In genomic region chr9:110049699-110050450, GRCh38 we compare ENCODE assay signal across 8 cellular contexts.
DNase-seq lines count a peak whose midpoint lies in the region; ATAC-seq and TF ChIP-seq lines count a peak whose summit lies in the region.

No MANE protein-coding gene starts in this region.

- no peak overlapping the region for H3K27ac ChIP-seq in CD8-positive, alpha-beta T cell (ENCODE audit: low read depth, low read length)

- no peak for ATAC-seq in CD8-positive, alpha-beta T cell
- no peak for ATAC-seq in GM18498 (IDR thresholded peaks at IDR 0.05; ENCODE audit: unreplicated experiment)

- TF ChIP-seq POLR2A in Raji (IDR thresholded peaks at IDR 0.05; ENCODE audit: insufficient read depth, low read depth, low read length) (0 out of 2 replicates have a peak, but pooled peaks have one; percentile 10), lower leg skin (IDR thresholded peaks at IDR 0.05) (no peak)

- H3K36me3 ChIP-seq in CD8-positive, alpha-beta T cell (ENCODE audit: insufficient read depth, low read length): no peaks in the 10 kb centered on the region

- POLR2A ChIA-PET in CD8-positive, alpha-beta T cell (lab: Charles Lee): no interaction called here

- peak overlapping the region; percentile 74 for H3K4me3 Mint-ChIP-seq in CD8-positive, alpha-beta T cell
- H3K4me3 Mint-ChIP-seq in chondrocyte (ENCODE audit: unreplicated experiment): peak overlapping the region; percentile 98
- H3K4me3 Mint-ChIP-seq in stimulated activated naive CD8-positive, alpha-beta T cell treated with anti-CD3 and anti-CD28 coated beads, Interleukin-15, Interleukin-2, amounts not matched to agents 100 ng/mL and 50 ng/mL, for 24 hours: peak overlapping the region; percentile 90

- no peaks in the 10 kb centered on the region for H3K27me3 ChIP-seq in CD8-positive, alpha-beta T cell (ENCODE audit: insufficient read depth, low read length)

- CTCF ChIA-PET in CD8-positive, alpha-beta T cell (lab: Charles Lee): interaction anchor here (1.1 to 1.2 kb wide), 2 partner anchors 8 to 147 kb away, joined by 5 to 6 read pairs; no protein-coding TSS in a partner anchor

- TF ChIP-seq CTCF in CD8-positive, alpha-beta T cell (IDR thresholded peaks at IDR 0.05): no peak
- TF ChIP-seq CTCF in chondrocyte (IDR thresholded peaks at IDR 0.05): no peak
- TF ChIP-seq CTCF in lower leg skin (IDR thresholded peaks at IDR 0.05): no peak

- peaks cover 3% of the 10 kb centered on the region for H3K36me3 Mint-ChIP-seq in CD8-positive, alpha-beta T cell
- H3K36me3 Mint-ChIP-seq in chondrocyte (ENCODE audit: low read depth): no peaks in the 10 kb centered on the region
- peaks cover 3% of the 10 kb centered on the region for H3K36me3 Mint-ChIP-seq in stimulated activated naive CD8-positive, alpha-beta T cell treated with anti-CD3 and anti-CD28 coated beads, Interleukin-15, Interleukin-2, amounts not matched to agents 100 ng/mL and 50 ng/mL, for 24 hours (ENCODE audit: low read depth)

- intact Hi-C loops in CD8-positive, alpha-beta T cell (cut with DNase I, micrococcal nuclease): loop anchor here (5.0 to 10.0 kb wide), 2 partner anchors 83 to 1035 kb away; partner anchors contain the start of gene CTNNAL1 (in 1 of the 2)
- intact Hi-C loops in lower leg skin (cut with DNase I; ENCODE audit: low total_unique reads): no loop called here

- no peak overlapping the region for H3K27ac Mint-ChIP-seq in CD8-positive, alpha-beta T cell
- H3K27ac Mint-ChIP-seq in chondrocyte (ENCODE audit: unreplicated experiment): peak overlapping the region; percentile 94
- peak overlapping the region; percentile 26 for H3K27ac Mint-ChIP-seq in stimulated activated naive CD8-positive, alpha-beta T cell treated with anti-CD3 and anti-CD28 coated beads, Interleukin-15, Interleukin-2, amounts not matched to agents 100 ng/mL and 50 ng/mL, for 24 hours

- no peaks in the 10 kb centered on the region for H3K9me3 Mint-ChIP-seq in CD8-positive, alpha-beta T cell
- no peaks in the 10 kb centered on the region for H3K9me3 Mint-ChIP-seq in chondrocyte (ENCODE audit: low read depth)
- H3K9me3 Mint-ChIP-seq in stimulated activated naive CD8-positive, alpha-beta T cell treated with anti-CD3 and anti-CD28 coated beads, Interleukin-15, Interleukin-2, amounts not matched to agents 100 ng/mL and 50 ng/mL, for 24 hours: no peaks in the 10 kb centered on the region

- WGBS in lower leg skin, 2 donors: 6 to 10% methylated on average over 26 of the region's 26 CpGs

- peaks cover 15% of the 10 kb centered on the region for H3K4me1 ChIP-seq in CD8-positive, alpha-beta T cell (ENCODE audit: insufficient read depth, low read length)

- peaks cover 28% of the 10 kb centered on the region for H3K27me3 Mint-ChIP-seq in CD8-positive, alpha-beta T cell (ENCODE audit: low read depth)
- H3K27me3 Mint-ChIP-seq in chondrocyte (ENCODE audit: low read depth): no peaks in the 10 kb centered on the region
- H3K27me3 Mint-ChIP-seq in stimulated activated naive CD8-positive, alpha-beta T cell treated with anti-CD3 and anti-CD28 coated beads, Interleukin-15, Interleukin-2, amounts not matched to agents 100 ng/mL and 50 ng/mL, for 24 hours: peaks cover 38% of the 10 kb centered on the region

- H3K4me1 Mint-ChIP-seq in CD8-positive, alpha-beta T cell (ENCODE audit: low read depth): peaks cover 31% of the 10 kb centered on the region
- peaks cover 46% of the 10 kb centered on the region for H3K4me1 Mint-ChIP-seq in chondrocyte (ENCODE audit: low read depth)
- H3K4me1 Mint-ChIP-seq in stimulated activated naive CD8-positive, alpha-beta T cell treated with anti-CD3 and anti-CD28 coated beads, Interleukin-15, Interleukin-2, amounts not matched to agents 100 ng/mL and 50 ng/mL, for 24 hours (ENCODE audit: low read depth): peaks cover 50% of the 10 kb centered on the region

- peak overlapping the region; percentile 38 for H3K4me3 ChIP-seq in CD8-positive, alpha-beta T cell (ENCODE audit: low read depth, low read length)
- H3K4me3 ChIP-seq in lower leg skin (ENCODE audit: low read depth, poor library complexity, severe bottlenecking): peak overlapping the region; percentile 92

- no peak for DNase-seq in CD8-positive, alpha-beta T cell
- DNase-seq in HCEC 1CT: peak; percentile 42
- DNase-seq in chondrocyte (ENCODE audit: low spot score): peak; percentile 87
- peak in 1 of 2 donors; percentile 89 for DNase-seq in lower leg skin (ENCODE audit: low spot score in 2 of 2)
- no peak for DNase-seq in DMS79 (lab: John Stamatoyannopoulos, UW)

- H3K9me3 ChIP-seq in CD8-positive, alpha-beta T cell (ENCODE audit: low read length): no peaks in the 10 kb centered on the region

Comparison
In these comparisons a context has a peak if more than half of its experiments do, and no peak if none do; other contexts are left out.
1. DNase-seq: peak in HCEC 1CT (single experiment) and chondrocyte (single experiment); none in CD8-positive, alpha-beta T cell (0 of 7) and DMS79 (single experiment).
2. Peak in every context shown above with its lines, with median percentiles within 50 percentile points of each other: H3K4me3 Mint-ChIP-seq.